ENCODE assay signal across 14 cellular contexts in genomic region chr12:1836854-1837411, GRCh38. TPM values are rescaled to one million over a fixed set of nuclear protein-coding genes. Genes with fewer than 3 reads are reported as not detected.
A peak's percentile ranks its signal among the peaks of the same experiment; 100 is the strongest.
DNase-seq lines count a peak whose midpoint lies in the region; ATAC-seq, FAIRE-seq and TF ChIP-seq lines count a peak whose summit lies in the region.
"Had no signal": no experiment of that assay in that cellular context is flagged by ENCODE, and none has a peak within 500 bp of the region (broad histone marks: within the 10 kb centered on the region; RNA-seq: fewer than 3 reads in every experiment).

No MANE protein-coding gene starts in this region.

- 73 to 74% methylated on average over 21 of the region's 21 CpGs for WGBS in heart right ventricle, 2 donors

- no peaks in the 10 kb centered on the region for H3K9me3 ChIP-seq in heart right ventricle
- H3K9me3 ChIP-seq in CD8-positive, alpha-beta T cell (ENCODE audit: low read length), result no peaks in the 10 kb centered on the region
- H3K9me3 ChIP-seq: esophagus squamous epithelium had no signal

- CTCF ChIA-PET in CD8-positive, alpha-beta T cell (lab: Charles Lee), result no interaction called here

- H3K36me3 ChIP-seq in heart right ventricle, result no peaks in the 10 kb centered on the region
- H3K36me3 ChIP-seq in CD8-positive, alpha-beta T cell (ENCODE audit: insufficient read depth, low read length), result no peaks in the 10 kb centered on the region
- H3K36me3 ChIP-seq: esophagus squamous epithelium had no signal

- no peaks in the 10 kb centered on the region for H3K36me3 Mint-ChIP-seq in CD8-positive, alpha-beta T cell

- H3K4me1 Mint-ChIP-seq in CD8-positive, alpha-beta T cell (ENCODE audit: low read depth), result no peaks in the 10 kb centered on the region

- no peak for FAIRE-seq in frontal cortex (lab: Jason Lieb, UNC)
- FAIRE-seq: GM12891 had no signal

- H3K4me3 ChIP-seq in heart right ventricle, result no peak overlapping the region
- H3K4me3 ChIP-seq in CD8-positive, alpha-beta T cell (ENCODE audit: low read depth, low read length), result no peak overlapping the region
- H3K4me3 ChIP-seq: esophagus squamous epithelium, smooth muscle cell had no signal

- POLR2A ChIA-PET in CD8-positive, alpha-beta T cell (lab: Charles Lee), result no interaction called here

- H3K27me3 Mint-ChIP-seq in CD8-positive, alpha-beta T cell (ENCODE audit: low read depth), result peaks cover 21% of the 10 kb centered on the region

- H3K9me3 Mint-ChIP-seq in CD8-positive, alpha-beta T cell, result no peaks in the 10 kb centered on the region

- H3K4me3 Mint-ChIP-seq in CD8-positive, alpha-beta T cell, result no peak overlapping the region

- peak; percentile 44 for DNase-seq in DMS79 treated with DMSO at 0.1 percent for 48 hours (lab: John Stamatoyannopoulos, UW)
- peak; percentile 96 to 97 for DNase-seq in NCI-H446 (lab: John Stamatoyannopoulos, UW)
- DNase-seq in frontal cortex (ENCODE audit: low spot score in 2 of 2), result peak; percentile 57 to 63
- DNase-seq in posterior vena cava (ENCODE audit: low spot score), result peak; percentile 80
- no peak for DNase-seq in heart right ventricle
- DNase-seq in CD8-positive, alpha-beta T cell, result no peak
- no peak for DNase-seq in activated CD4-positive, alpha-beta T cell treated with anti-CD3 and anti-CD28 coated beads, Interleukin-2, amount 50 U/mL, for 1 hour
- DNase-seq: activated T-cell treated with anti-CD3 and anti-CD28 coated beads for 4 hours, esophagus squamous epithelium, NCI-H1436 had no signal

- TF ChIP-seq CTCF in heart right ventricle (IDR thresholded peaks at IDR 0.05), result no peak
- no peak for TF ChIP-seq CTCF in CD8-positive, alpha-beta T cell (IDR thresholded peaks at IDR 0.05)

- no peak overlapping the region for H3K27ac ChIP-seq in heart right ventricle
- no peak overlapping the region for H3K27ac ChIP-seq in CD8-positive, alpha-beta T cell (ENCODE audit: low read depth, low read length)
- H3K27ac ChIP-seq: esophagus squamous epithelium had no signal

- H3K4me1 ChIP-seq in heart right ventricle, result no peaks in the 10 kb centered on the region
- H3K4me1 ChIP-seq in CD8-positive, alpha-beta T cell (ENCODE audit: insufficient read depth, low read length), result no peaks in the 10 kb centered on the region
- H3K4me1 ChIP-seq: esophagus squamous epithelium had no signal

- no peak overlapping the region for H3K27ac Mint-ChIP-seq in CD8-positive, alpha-beta T cell

- intact Hi-C loops in posterior vena cava (cut with DNase I), result no loop called here
- intact Hi-C loops in heart right ventricle (cut with DNase I), result no loop called here
- intact Hi-C loops in CD8-positive, alpha-beta T cell (cut with DNase I, micrococcal nuclease), result no loop called here

- ATAC-seq in heart right ventricle (no peak), GM21825 (IDR thresholded peaks at IDR 0.05; ENCODE audit: unreplicated experiment) (no peak)
- ATAC-seq in CD8-positive, alpha-beta T cell, result no peak

- H3K27me3 ChIP-seq in heart right ventricle, result peaks cover 0 to 35% (median 15%) of the 10 kb centered on the region in 7 donors
- H3K27me3 ChIP-seq in CD8-positive, alpha-beta T cell (ENCODE audit: insufficient read depth, low read length), result no peaks in the 10 kb centered on the region

RNA-seq across cellular contexts. Expression of gene LRTM2, which starts 16.6 kb away (rescaled TPM):
- total RNA-seq in frontal cortex, result 1.6 TPM
- not detected for total RNA-seq in posterior vena cava
- total RNA-seq in heart right ventricle, result not detected
- polyA plus RNA-seq in heart right ventricle, result not detected
- total RNA-seq in CD8-positive, alpha-beta T cell, result not detected
- total RNA-seq: esophagus squamous epithelium, HT1080, smooth muscle cell had no signal
- polyA plus RNA-seq: smooth muscle cell had no signal

Comparison
In these comparisons a context has a peak if more than half of its experiments do, and no peak if none do; other contexts are left out.
1. DNase-seq: peak in DMS79 treated with DMSO at 0.1 percent for 48 hours (single experiment), NCI-H446 (2 of 2), frontal cortex (2 of 2) and posterior vena cava (single experiment); none in heart right ventricle (0 of 2), CD8-positive, alpha-beta T cell (0 of 7) and activated CD4-positive, alpha-beta T cell treated with anti-CD3 and anti-CD28 coated beads, Interleukin-2, amount 50 U/mL, for 1 hour (single experiment).